Comparison of ENCODE assay signal across 22 cellular contexts in genomic region chr16:3246876-3247275, GRCh38. TPM values are rescaled to one million over a fixed set of nuclear protein-coding genes. Genes with fewer than 3 reads are reported as not detected.
DNase-seq lines count a peak whose midpoint lies in the region; ATAC-seq and TF ChIP-seq lines count a peak whose summit lies in the region.
"Had no signal": no experiment of that assay in that cellular context is flagged by ENCODE, and none has a peak within 500 bp of the region (broad histone marks: within the 10 kb centered on the region; RNA-seq: fewer than 3 reads in every experiment).

No MANE protein-coding gene starts in this region.

- H3K36me3 Mint-ChIP-seq in activated CD8-positive, alpha-beta memory T cell treated with anti-CD3 and anti-CD28 coated beads, Interleukin-2, amount 10 ng/mL, durations not matched to agents 7 days and 5 days = no peaks in the 10 kb centered on the region

- DNase-seq in activated CD8-positive, alpha-beta memory T cell treated with anti-CD3 and anti-CD28 coated beads, Interleukin-2, amount 50 U/mL, for 48 hours = peak; percentile 44
- DNase-seq in activated CD8-positive, alpha-beta memory T cell treated with anti-CD3 and anti-CD28 coated beads, Interleukin-2, amount 10 ng/mL, durations not matched to agents 7 days and 5 days = no peak
- DNase-seq in UCSD-AML1 (lab: John Stamatoyannopoulos, UW; ENCODE audit: unreplicated experiment) = peak; percentile 49
- no peak for DNase-seq in upper lobe of right lung
- DNase-seq in H4 (ENCODE audit: low spot score) = no peak
- DNase-seq: Calu3; CD4-positive, alpha-beta T cell; CD8-positive, alpha-beta memory T cell; COR-L47; DMS53; DMS79 treated with DMSO at 0.1 percent for 48 hours; GOT3; H7; HCEC 1CT had no signal

- peaks cover 99% of the 10 kb centered on the region for H3K36me3 ChIP-seq in neutrophil
- no peaks in the 10 kb centered on the region for H3K36me3 ChIP-seq in upper lobe of right lung
- H3K36me3 ChIP-seq: BLaER1 had no signal

- H3K9me3 Mint-ChIP-seq in activated CD8-positive, alpha-beta memory T cell treated with anti-CD3 and anti-CD28 coated beads, Interleukin-2, amount 10 ng/mL, durations not matched to agents 7 days and 5 days (ENCODE audit: low read depth) = peaks cover 2% of the 10 kb centered on the region
- H3K9me3 Mint-ChIP-seq: CD4-positive, alpha-beta T cell; CD8-positive, alpha-beta memory T cell had no signal

- H3K27me3 ChIP-seq in neutrophil (no peaks in the 10 kb centered on the region), upper lobe of right lung (no peaks in the 10 kb centered on the region)
- H3K27me3 ChIP-seq: BLaER1 had no signal

- no peaks in the 10 kb centered on the region for H3K9me3 ChIP-seq in neutrophil
- H3K9me3 ChIP-seq in upper lobe of right lung = no peaks in the 10 kb centered on the region

- no peak overlapping the region for H3K4me3 Mint-ChIP-seq in activated CD8-positive, alpha-beta memory T cell treated with anti-CD3 and anti-CD28 coated beads, Interleukin-2, amount 10 ng/mL, durations not matched to agents 7 days and 5 days
- H3K4me3 Mint-ChIP-seq: B cell; CD14-positive monocyte; CD4-positive, alpha-beta T cell; CD8-positive, alpha-beta memory T cell had no signal

- no peak overlapping the region for H3K27ac Mint-ChIP-seq in activated CD8-positive, alpha-beta memory T cell treated with anti-CD3 and anti-CD28 coated beads, Interleukin-2, amount 10 ng/mL, durations not matched to agents 7 days and 5 days
- H3K27ac Mint-ChIP-seq: B cell; CD4-positive, alpha-beta T cell; CD8-positive, alpha-beta memory T cell had no signal

- no peak for ATAC-seq in activated CD8-positive, alpha-beta memory T cell treated with anti-CD3 and anti-CD28 coated beads, Interleukin-2, amount 10 ng/mL, durations not matched to agents 7 days and 5 days
- ATAC-seq in upper lobe of right lung (peak; percentile 18), HG02678 (IDR thresholded peaks at IDR 0.05; ENCODE audit: unreplicated experiment) (no peak), HG03342 (IDR thresholded peaks at IDR 0.05; ENCODE audit: unreplicated experiment) (no peak)

- H3K4me1 Mint-ChIP-seq in activated CD8-positive, alpha-beta memory T cell treated with anti-CD3 and anti-CD28 coated beads, Interleukin-2, amount 10 ng/mL, durations not matched to agents 7 days and 5 days = peaks cover 7% of the 10 kb centered on the region
- H3K4me1 Mint-ChIP-seq: B cell; CD8-positive, alpha-beta memory T cell had no signal

- peak overlapping the region; percentile 95 for H3K27ac ChIP-seq in neutrophil
- no peak overlapping the region for H3K27ac ChIP-seq in upper lobe of right lung
- H3K27ac ChIP-seq: 22Rv1, BLaER1 had no signal

- H3K27me3 Mint-ChIP-seq in activated CD8-positive, alpha-beta memory T cell treated with anti-CD3 and anti-CD28 coated beads, Interleukin-2, amount 10 ng/mL, durations not matched to agents 7 days and 5 days = peaks cover 10% of the 10 kb centered on the region

- TF ChIP-seq CTCF in neutrophil (IDR thresholded peaks at IDR 0.05) (no peak), upper lobe of right lung (IDR thresholded peaks at IDR 0.05) (no peak)

- H3K4me3 ChIP-seq in neutrophil (ENCODE audit: low read depth in 1 of 2, low read length in 1 of 2) (no peak overlapping the region), upper lobe of right lung (no peak overlapping the region)
- H3K4me3 ChIP-seq: BLaER1 had no signal

- H3K4me1 ChIP-seq in neutrophil (ENCODE audit: control insufficient read depth in 1 of 2, insufficient read depth in 1 of 2, low read depth in 1 of 2, low read length in 1 of 2) (peaks cover 74 to 75% of the 10 kb centered on the region in 2 experiments), upper lobe of right lung (no peaks in the 10 kb centered on the region)
- H3K4me1 ChIP-seq: BLaER1 had no signal

- CTCF ChIA-PET in activated CD8-positive, alpha-beta memory T cell treated with anti-CD3 and anti-CD28 coated beads, Interleukin-2, amount 10 ng/mL, durations not matched to agents 7 days and 5 days (lab: Charles Lee) = no interaction called here

- intact Hi-C loops in upper lobe of right lung (cut with DNase I) = no loop called here

RNA-seq across cellular contexts. Expression of gene MEFV, which starts 9.6 kb away (rescaled TPM):
- under 1 TPM; 0.07 to 0.09 TPM for total RNA-seq in activated CD8-positive, alpha-beta memory T cell treated with anti-CD3 and anti-CD28 coated beads, Interleukin-2, amount 10 ng/mL, durations not matched to agents 7 days and 5 days
- 8.3 TPM for total RNA-seq in upper lobe of right lung
- 1.2 TPM in 1 of 2 replicates, not detected in the other for total RNA-seq in H4 (2014; rRNA removed; shearing (Covaris generic))
- total RNA-seq: Calu3, G401 had no signal

RNA-seq across cellular contexts. Expression of gene ZNF200, which starts 11.9 kb away (rescaled TPM):
- total RNA-seq in activated CD8-positive, alpha-beta memory T cell treated with anti-CD3 and anti-CD28 coated beads, Interleukin-2, amount 10 ng/mL, durations not matched to agents 7 days and 5 days = 10 to 100 TPM; 12.3 to 12.9 TPM
- total RNA-seq in upper lobe of right lung = 7.4 TPM
- total RNA-seq in H4 (2014; rRNA removed; shearing (Covaris generic)) = 11.5 and 11.8 TPM in 2 replicates

RNA-seq across cellular contexts. Expression of gene ZNF263, which starts 36.4 kb away (rescaled TPM):
- 10 to 100 TPM; 21.5 to 25.6 TPM for total RNA-seq in activated CD8-positive, alpha-beta memory T cell treated with anti-CD3 and anti-CD28 coated beads, Interleukin-2, amount 10 ng/mL, durations not matched to agents 7 days and 5 days
- total RNA-seq in upper lobe of right lung = 27.6 TPM
- 24.4 and 28.8 TPM in 2 replicates for total RNA-seq in H4 (2014; rRNA removed; shearing (Covaris generic))

RNA-seq across cellular contexts. Expression of gene TIGD7, which starts 58.4 kb away (rescaled TPM):
- 1 to 10 TPM; 4.8 to 6.7 TPM for total RNA-seq in activated CD8-positive, alpha-beta memory T cell treated with anti-CD3 and anti-CD28 coated beads, Interleukin-2, amount 10 ng/mL, durations not matched to agents 7 days and 5 days
- total RNA-seq in upper lobe of right lung = 6.9 TPM
- 4.9 and 5.4 TPM in 2 replicates for total RNA-seq in H4 (2014; rRNA removed; shearing (Covaris generic))

RNA-seq across cellular contexts. Expression of gene ZNF75A, which starts 58.4 kb away (rescaled TPM):
- 10 to 100 TPM; 37.5 to 38.4 TPM for total RNA-seq in activated CD8-positive, alpha-beta memory T cell treated with anti-CD3 and anti-CD28 coated beads, Interleukin-2, amount 10 ng/mL, durations not matched to agents 7 days and 5 days
- total RNA-seq in upper lobe of right lung = 26.1 TPM
- 21.7 and 23.5 TPM in 2 replicates for total RNA-seq in H4 (2014; rRNA removed; shearing (Covaris generic))

Comparison
In these comparisons a context has a peak if more than half of its experiments do, and no peak if none do; other contexts are left out.
1. DNase-seq: peak in activated CD8-positive, alpha-beta memory T cell treated with anti-CD3 and anti-CD28 coated beads, Interleukin-2, amount 50 U/mL, for 48 hours (single experiment) and UCSD-AML1 (single experiment); none in activated CD8-positive, alpha-beta memory T cell treated with anti-CD3 and anti-CD28 coated beads, Interleukin-2, amount 10 ng/mL, durations not matched to agents 7 days and 5 days (single experiment), upper lobe of right lung (single experiment) and H4 (single experiment).